Comparison of ENCODE assay signal across 8 cellular contexts in the genomic region with DNA sequence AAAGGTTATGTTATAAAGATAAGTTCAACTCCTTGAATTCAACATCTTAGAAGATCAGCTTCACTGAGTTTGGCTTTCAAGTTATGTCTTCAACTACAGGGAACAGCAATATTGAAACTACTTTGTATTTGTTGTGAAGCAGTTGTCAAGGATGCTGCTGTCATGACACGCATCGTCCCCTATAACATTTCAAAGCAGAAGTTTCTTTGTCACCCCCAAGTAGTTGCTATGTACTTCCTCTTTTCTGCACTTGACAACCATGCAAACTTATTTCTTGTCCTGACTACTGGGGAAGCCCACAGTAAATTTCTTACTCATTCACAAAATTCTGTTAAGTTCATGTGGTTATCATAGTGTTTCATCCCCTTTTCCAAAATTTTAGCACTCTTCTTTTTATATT. TPM values are rescaled to one million over a fixed set of nuclear protein-coding genes. Genes with fewer than 3 reads are reported as not detected.
DNase-seq lines count a peak whose midpoint lies in the region; ATAC-seq and TF ChIP-seq lines count a peak whose summit lies in the region.

No MANE protein-coding gene starts in this region.

- peaks cover 5 to 19% (median 16%) of the 10 kb centered on the region in 3 donors for H3K4me1 Mint-ChIP-seq in naive B cell

- no peak overlapping the region for H3K4me3 ChIP-seq in foreskin fibroblast (ENCODE audit: low read depth in 1 of 2, low read length in 2 of 2)

- peaks cover 6 to 16% of the 10 kb centered on the region in 2 donors for H3K36me3 Mint-ChIP-seq in naive B cell

- POLR2A ChIA-PET in GM10248 (lab: Yijun Ruan, JAX), result no interaction called here

- peak; percentile 96 for ATAC-seq in GM19463 (IDR thresholded peaks at IDR 0.05; ENCODE audit: unreplicated experiment)
- ATAC-seq in HG03460 (IDR thresholded peaks at IDR 0.05; ENCODE audit: unreplicated experiment), result peak; percentile 99
- peak; percentile 94 for ATAC-seq in naive B cell (ENCODE audit: low read depth in 2 of 2)

- H3K27ac Mint-ChIP-seq in naive B cell, result peak overlapping the region; percentile 97 to 100 (median 99)

- CTCF ChIA-PET in GM10248 (lab: Yijun Ruan, JAX), result interaction anchor here (1.2 to 2.1 kb wide), 2 partner anchors 12 to 14 kb away, joined by 4 to 11 read pairs; a partner anchor contains a TSS

- H3K27me3 Mint-ChIP-seq in naive B cell, result no peaks in the 10 kb centered on the region

- H3K9me3 Mint-ChIP-seq in naive B cell, result no peaks in the 10 kb centered on the region

- peak; percentile 50 for DNase-seq in GM10248 (ENCODE audit: extremely low spot score)
- DNase-seq in UCSD-AML1 (lab: John Stamatoyannopoulos, UW; ENCODE audit: unreplicated experiment), result peak; percentile 12
- DNase-seq in naive B cell, result peak; percentile 90
- DNase-seq in NCI-H2171 (lab: John Stamatoyannopoulos, UW), result no peak
- DNase-seq in foreskin fibroblast, result no peak
- no peak for DNase-seq in NCI-H524 treated with DMSO at 0.1 percent for 48 hours (lab: John Stamatoyannopoulos, UW)

- H3K4me3 Mint-ChIP-seq in naive B cell, result peak overlapping the region; percentile 65 to 93 (median 81)

- TF ChIP-seq CTCF in GM10248 (IDR thresholded peaks at IDR 0.05; ENCODE audit: control extremely low read depth, extremely low read depth, low read depth, missing control alignments) (no peak), foreskin fibroblast (IDR thresholded peaks at IDR 0.05; ENCODE audit: low read depth, low read length) (no peak)

RNA-seq across cellular contexts. Expression of a gene that starts 14.3 kb away (rescaled TPM):
- 10 to 100 TPM; 30.6 to 66.9 (median 51.0) TPM for polyA plus RNA-seq in naive B cell (ENCODE audit: low read depth in 6 of 6)

Comparison
In these comparisons a context has a peak if more than half of its experiments do, and no peak if none do; other contexts are left out.
1. DNase-seq: peak in GM10248 (single experiment), UCSD-AML1 (single experiment) and naive B cell (single experiment); none in NCI-H2171 (single experiment), foreskin fibroblast (0 of 2) and NCI-H524 treated with DMSO at 0.1 percent for 48 hours (single experiment).
2. Peak in every context shown above with its lines, with median percentiles within 50 percentile points of each other: ATAC-seq.